ENCODE assay signal across 14 cellular contexts in genomic region chr3:50354186-50354764, GRCh38. TPM values are rescaled to one million over a fixed set of nuclear protein-coding genes. Genes with fewer than 3 reads are reported as not detected.
"Had no signal": no experiment of that assay in that cellular context is flagged by ENCODE, and none has a peak within 500 bp of the region (broad histone marks: within the 10 kb centered on the region; RNA-seq: fewer than 3 reads in every experiment).

No MANE protein-coding gene starts in this region.

- H3K27me3 ChIP-seq: gastroesophageal sphincter, upper lobe of left lung had no signal

- H3K36me3 Mint-ChIP-seq: mesothelial cell of epicardium had no signal

- H3K9me3 Mint-ChIP-seq: activated B cell treated with CpG ODN at 0.5 μM for 24 hours; activated CD4-positive, alpha-beta T cell treated with anti-CD3 and anti-CD28 coated beads, Interleukin-2, amount 10 ng/mL, durations not matched to agents 7 days and 5 days; activated naive CD4-positive, alpha-beta T cell treated with anti-CD3 and anti-CD28 coated beads, Interleukin-2, amount 50 U/mL, for 72 hours; mesothelial cell of epicardium had no signal

- H3K9me3 ChIP-seq: gastroesophageal sphincter, upper lobe of left lung had no signal

- DNase-seq: activated B cell treated with CpG ODN at 0.5 μM for 24 hours; activated CD4-positive, alpha-beta T cell treated with anti-CD3 and anti-CD28 coated beads, Interleukin-2, amount 10 ng/mL, durations not matched to agents 7 days and 5 days; activated T-cell treated with anti-CD3 and anti-CD28 coated beads for 4 hours; anterior cingulate cortex; dermis blood vessel endothelial cell; SHP77; stimulated activated CD4-positive, alpha-beta T cell treated with anti-CD3 and anti-CD28 coated beads, Interleukin-4, amount 100 ng/mL, for 1 hour; stimulated activated naive CD8-positive, alpha-beta T cell treated with anti-CD3 and anti-CD28 coated beads, Interleukin-15, Interleukin-2, amounts not matched to agents 100 U/mL and 50 U/mL, for 24 hours; upper lobe of left lung had no signal

- H3K27me3 Mint-ChIP-seq: activated B cell treated with CpG ODN at 0.5 μM for 24 hours; activated CD4-positive, alpha-beta T cell treated with anti-CD3 and anti-CD28 coated beads, Interleukin-2, amount 10 ng/mL, durations not matched to agents 7 days and 5 days had no signal

- H3K27ac Mint-ChIP-seq: activated B cell treated with CpG ODN at 0.5 μM for 24 hours; activated CD4-positive, alpha-beta T cell treated with anti-CD3 and anti-CD28 coated beads, Interleukin-2, amount 10 ng/mL, durations not matched to agents 7 days and 5 days; mesothelial cell of epicardium had no signal

- H3K27ac ChIP-seq: gastroesophageal sphincter had no signal

- H3K4me3 ChIP-seq: gastroesophageal sphincter, lung, upper lobe of left lung had no signal

- H3K4me3 Mint-ChIP-seq: activated B cell treated with CpG ODN at 0.5 μM for 24 hours; activated CD4-positive, alpha-beta T cell treated with anti-CD3 and anti-CD28 coated beads, Interleukin-2, amount 10 ng/mL, durations not matched to agents 7 days and 5 days; mesothelial cell of epicardium had no signal

- ATAC-seq: activated naive CD4-positive, alpha-beta T cell treated with anti-CD3 and anti-CD28 coated beads, Interleukin-2, amount 50 U/mL, for 72 hours; gastroesophageal sphincter; SK-N-SH treated with all-trans-retinoic acid at 6 μM for 48 hours; stimulated activated naive CD8-positive, alpha-beta T cell treated with anti-CD3 and anti-CD28 coated beads, Interleukin-15, Interleukin-2, amounts not matched to agents 100 U/mL and 50 U/mL, for 24 hours had no signal

RNA-seq across cellular contexts. Expression of gene ZMYND10, which starts 8.7 kb away (rescaled TPM):
- total RNA-seq: dermis blood vessel endothelial cell had no signal
